Comparison of ENCODE assay signal across 1 cellular context in the genomic region with DNA sequence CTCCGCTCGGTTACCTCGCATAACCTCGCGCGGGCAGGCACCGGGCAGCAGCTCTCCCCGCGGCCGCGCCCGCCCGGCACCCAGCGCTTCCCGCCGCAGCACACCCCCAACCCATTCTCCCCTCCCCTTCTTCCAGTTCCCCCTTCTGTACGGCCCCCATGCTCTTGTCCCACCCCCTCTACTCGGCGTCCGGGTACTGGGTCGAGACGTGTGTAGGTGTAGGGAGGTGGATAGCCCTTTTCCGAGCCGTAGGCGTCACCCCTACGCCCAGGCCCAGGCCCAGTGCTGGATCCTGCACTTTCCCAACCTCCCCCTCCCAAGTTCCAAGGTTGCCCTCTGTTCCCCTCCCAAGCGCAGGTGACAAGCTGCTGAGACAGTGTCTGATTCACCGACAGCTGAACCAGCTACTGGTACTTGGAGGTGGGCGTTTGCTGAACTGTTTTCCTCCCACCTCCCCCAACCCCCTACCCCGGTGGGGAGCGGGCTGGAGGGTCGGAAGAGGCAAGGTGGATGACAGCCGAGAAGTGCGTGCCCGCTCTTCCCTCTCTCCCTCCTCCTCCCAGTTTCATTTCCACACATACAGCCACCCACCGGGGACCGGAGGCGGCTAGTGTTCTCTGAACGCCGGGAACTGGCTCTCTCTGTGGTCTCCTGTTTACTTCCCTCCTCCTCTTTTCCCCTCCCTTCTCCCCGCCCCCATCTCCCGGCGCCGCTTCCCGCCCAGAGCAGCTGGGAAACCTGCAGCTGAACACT.
TF ChIP-seq lines count a peak whose summit lies in the region.

No MANE protein-coding gene starts in this region.

TF ChIP-seq in HepG2, 621 proteins besides CTCF, POLR2A, EP300 and RAD21 (continued from another document and continues in another):
- TF ChIP-seq POLR2AphosphoS5 (IDR thresholded peaks at IDR 0.05; ENCODE audit: low read depth, low read length) (peak; percentile 67), SOX13 (IDR thresholded peaks at IDR 0.05) (no peak), SOX13 (CRISPR knock-in tag; conservative IDR thresholded peaks at IDR 0.05 in 1 of 2, IDR thresholded peaks at IDR 0.05 in 1 of 2) (peak; percentile 57 to 66; a peak in 1 of 4 replicates), TSC22D2 (CRISPR knock-in tag; IDR thresholded peaks at IDR 0.05; ENCODE audit: borderline replicate concordance) (0 out of 2 replicates have a peak, but pooled peaks have one; percentile 28), POGK (CRISPR knock-in tag; conservative IDR thresholded peaks at IDR 0.05) (peak; percentile 32; the same call in 1 of the 2 replicates), SAP130 (CRISPR knock-in tag; IDR thresholded peaks at IDR 0.05; ENCODE audit: low read depth) (peak; percentile 83), FOXP1 (IDR thresholded peaks at IDR 0.05) (peak; percentile 54; the same call in 1 of the 2 replicates), FOXP1 (CRISPR knock-in tag; IDR thresholded peaks at IDR 0.05) (peak; percentile 86), GABPB1 (CRISPR knock-in tag; IDR thresholded peaks at IDR 0.05) (peak; percentile 49; the same call in 1 of the 2 replicates), MIXL1 (CRISPR knock-in tag; IDR thresholded peaks at IDR 0.05) (peak; percentile 36; the same call in 1 of the 2 replicates), TFDP2 (CRISPR knock-in tag; IDR thresholded peaks at IDR 0.05) (peak; percentile 86), TCF12 (IDR thresholded peaks at IDR 0.05) (no peak), TCF12 (CRISPR knock-in tag; IDR thresholded peaks at IDR 0.05) (0 out of 2 replicates have a peak, but pooled peaks have one; percentile 64), ZNF224 (CRISPR knock-in tag; IDR thresholded peaks at IDR 0.05) (peak; percentile 77; the same call in 1 of the 2 replicates), THAP11 (CRISPR knock-in tag; IDR thresholded peaks at IDR 0.05) (peak; percentile 34; the same call in 1 of the 2 replicates), RELA (CRISPR knock-in tag; IDR thresholded peaks at IDR 0.05) (0 out of 2 replicates have a peak, but pooled peaks have one; percentile 27), ZNF264 (CRISPR knock-in tag; IDR thresholded peaks at IDR 0.05) (no peak), ZNF605 (CRISPR knock-in tag; IDR thresholded peaks at IDR 0.05) (peak; percentile 70), ZC3H13 (CRISPR knock-in tag; IDR thresholded peaks at IDR 0.05) (0 out of 2 replicates have a peak, but pooled peaks have one; percentile 3), BCLAF1 (IDR thresholded peaks at IDR 0.05) (no peak), KLF16 (CRISPR knock-in tag; IDR thresholded peaks at IDR 0.05) (peak in 1 of 2 experiments; percentile 6; a peak in 1 of 4 replicates), SAFB2 (CRISPR knock-in tag; IDR thresholded peaks at IDR 0.05; ENCODE audit: borderline replicate concordance, low read depth) (0 out of 2 replicates have a peak, but pooled peaks have one; percentile 51), HNF1A (IDR thresholded peaks at IDR 0.05; ENCODE audit: low read depth) (no peak), HNF1A (CRISPR knock-in tag; IDR thresholded peaks at IDR 0.05; ENCODE audit: borderline replicate concordance) (no peak; the same call in 1 of the 2 replicates), RARA (CRISPR knock-in tag; IDR thresholded peaks at IDR 0.05) (peak; percentile 53; the same call in 1 of the 2 replicates), HMG20B (CRISPR knock-in tag; conservative IDR thresholded peaks at IDR 0.05) (peak; percentile 15; the same call in 1 of the 2 replicates), SMAD3 (CRISPR knock-in tag; IDR thresholded peaks at IDR 0.05) (peak; percentile 64; the same call in 1 of the 2 replicates), ZC3H4 (CRISPR knock-in tag; IDR thresholded peaks at IDR 0.05; ENCODE audit: borderline replicate concordance) (peak; percentile 98), RBM22 (optimal IDR thresholded peaks at IDR 0.05; ENCODE audit: low read length) (peak; percentile 31), ZNF749 (CRISPR knock-in tag; IDR thresholded peaks at IDR 0.05; ENCODE audit: borderline replicate concordance) (no peak), FOXP4 (CRISPR knock-in tag; IDR thresholded peaks at IDR 0.05) (peak; percentile 91), ZNF234 (CRISPR knock-in tag; conservative IDR thresholded peaks at IDR 0.05) (no peak), HDAC2 (CRISPR knock-in tag; IDR thresholded peaks at IDR 0.05) (peak; percentile 20; the same call in 1 of the 2 replicates), CREM (IDR thresholded peaks at IDR 0.05) (0 out of 2 replicates have a peak, but pooled peaks have one; percentile 31), CREM (CRISPR knock-in tag; IDR thresholded peaks at IDR 0.05) (no peak), ZNF317 (CRISPR knock-in tag; IDR thresholded peaks at IDR 0.05) (0 out of 2 replicates have a peak, but pooled peaks have one; percentile 50), TCF7 (IDR thresholded peaks at IDR 0.05; ENCODE audit: low read depth) (peak; percentile 59; the same call in 1 of the 2 replicates), ZNF883 (CRISPR knock-in tag; IDR thresholded peaks at IDR 0.05; ENCODE audit: not compliant biosample characterization) (peak; percentile 44), FOSL2 (CRISPR knock-in tag; IDR thresholded peaks at IDR 0.05) (peak; percentile 65)
- TF ChIP-seq, protein P1, sequence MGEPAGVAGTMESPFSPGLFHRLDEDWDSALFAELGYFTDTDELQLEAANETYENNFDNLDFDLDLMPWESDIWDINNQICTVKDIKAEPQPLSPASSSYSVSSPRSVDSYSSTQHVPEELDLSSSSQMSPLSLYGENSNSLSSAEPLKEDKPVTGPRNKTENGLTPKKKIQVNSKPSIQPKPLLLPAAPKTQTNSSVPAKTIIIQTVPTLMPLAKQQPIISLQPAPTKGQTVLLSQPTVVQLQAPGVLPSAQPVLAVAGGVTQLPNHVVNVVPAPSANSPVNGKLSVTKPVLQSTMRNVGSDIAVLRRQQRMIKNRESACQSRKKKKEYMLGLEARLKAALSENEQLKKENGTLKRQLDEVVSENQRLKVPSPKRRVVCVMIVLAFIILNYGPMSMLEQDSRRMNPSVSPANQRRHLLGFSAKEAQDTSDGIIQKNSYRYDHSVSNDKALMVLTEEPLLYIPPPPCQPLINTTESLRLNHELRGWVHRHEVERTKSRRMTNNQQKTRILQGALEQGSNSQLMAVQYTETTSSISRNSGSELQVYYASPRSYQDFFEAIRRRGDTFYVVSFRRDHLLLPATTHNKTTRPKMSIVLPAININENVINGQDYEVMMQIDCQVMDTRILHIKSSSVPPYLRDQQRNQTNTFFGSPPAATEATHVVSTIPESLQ (CRISPR knock-in tag; conservative IDR thresholded peaks at IDR 0.05) = no peak
- TF ChIP-seq, protein P2, sequence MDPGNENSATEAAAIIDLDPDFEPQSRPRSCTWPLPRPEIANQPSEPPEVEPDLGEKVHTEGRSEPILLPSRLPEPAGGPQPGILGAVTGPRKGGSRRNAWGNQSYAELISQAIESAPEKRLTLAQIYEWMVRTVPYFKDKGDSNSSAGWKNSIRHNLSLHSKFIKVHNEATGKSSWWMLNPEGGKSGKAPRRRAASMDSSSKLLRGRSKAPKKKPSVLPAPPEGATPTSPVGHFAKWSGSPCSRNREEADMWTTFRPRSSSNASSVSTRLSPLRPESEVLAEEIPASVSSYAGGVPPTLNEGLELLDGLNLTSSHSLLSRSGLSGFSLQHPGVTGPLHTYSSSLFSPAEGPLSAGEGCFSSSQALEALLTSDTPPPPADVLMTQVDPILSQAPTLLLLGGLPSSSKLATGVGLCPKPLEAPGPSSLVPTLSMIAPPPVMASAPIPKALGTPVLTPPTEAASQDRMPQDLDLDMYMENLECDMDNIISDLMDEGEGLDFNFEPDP (CRISPR knock-in tag; conservative IDR thresholded peaks at IDR 0.05) = no peak
- TF ChIP-seq, protein P3, sequence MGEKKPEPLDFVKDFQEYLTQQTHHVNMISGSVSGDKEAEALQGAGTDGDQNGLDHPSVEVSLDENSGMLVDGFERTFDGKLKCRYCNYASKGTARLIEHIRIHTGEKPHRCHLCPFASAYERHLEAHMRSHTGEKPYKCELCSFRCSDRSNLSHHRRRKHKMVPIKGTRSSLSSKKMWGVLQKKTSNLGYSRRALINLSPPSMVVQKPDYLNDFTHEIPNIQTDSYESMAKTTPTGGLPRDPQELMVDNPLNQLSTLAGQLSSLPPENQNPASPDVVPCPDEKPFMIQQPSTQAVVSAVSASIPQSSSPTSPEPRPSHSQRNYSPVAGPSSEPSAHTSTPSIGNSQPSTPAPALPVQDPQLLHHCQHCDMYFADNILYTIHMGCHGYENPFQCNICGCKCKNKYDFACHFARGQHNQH (CRISPR knock-in tag; IDR thresholded peaks at IDR 0.05) = peak; percentile 52; the same call in 1 of the 2 replicates
- TF ChIP-seq, protein P4, sequence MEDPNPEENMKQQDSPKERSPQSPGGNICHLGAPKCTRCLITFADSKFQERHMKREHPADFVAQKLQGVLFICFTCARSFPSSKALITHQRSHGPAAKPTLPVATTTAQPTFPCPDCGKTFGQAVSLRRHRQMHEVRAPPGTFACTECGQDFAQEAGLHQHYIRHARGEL (CRISPR knock-in tag; IDR thresholded peaks at IDR 0.05) = no peak
